11 cellular contexts compared by ENCODE assay signal in genomic region chr7:100366411-100367250, GRCh38. TPM values are rescaled to one million over a fixed set of nuclear protein-coding genes. Genes with fewer than 3 reads are reported as not detected.
DNase-seq lines count a peak whose midpoint lies in the region; ATAC-seq and TF ChIP-seq lines count a peak whose summit lies in the region.
"Had no signal": no experiment of that assay in that cellular context is flagged by ENCODE, and none has a peak within 500 bp of the region (broad histone marks: within the 10 kb centered on the region; RNA-seq: fewer than 3 reads in every experiment).

No MANE protein-coding gene starts in this region.

- H3K27me3 ChIP-seq in DOHH2 (ENCODE audit: control insufficient read depth, low read length), result no peaks in the 10 kb centered on the region
- H3K27me3 ChIP-seq: heart left ventricle had no signal

- H4K20me1 ChIP-seq in DOHH2 (ENCODE audit: control insufficient read depth, insufficient read depth, low read depth, low read length), result no peaks in the 10 kb centered on the region

- no peak overlapping the region for H3K4me3 Mint-ChIP-seq in osteocyte (ENCODE audit: unreplicated experiment)

- H3K36me3 ChIP-seq in DOHH2 (ENCODE audit: control insufficient read depth, low read length) (peaks cover 35% of the 10 kb centered on the region), HEK293 (ENCODE audit: control insufficient read depth in 2 of 2, insufficient read depth in 1 of 2, low read length in 2 of 2) (peaks cover 12 to 39% of the 10 kb centered on the region in 2 experiments; a peak in 2 of 3 replicates), mucosa of descending colon (ENCODE audit: low read depth) (no peaks in the 10 kb centered on the region)

- CTCF ChIA-PET in HEK293 (lab: Yijun Ruan, JAX), result no interaction called here

- POLR2A ChIA-PET in HEK293 (lab: Yijun Ruan, JAX), result no interaction called here

- peak overlapping the region; percentile 92 for H3K27ac ChIP-seq in DOHH2 (ENCODE audit: low read depth, low read length)
- no peak overlapping the region for H3K27ac ChIP-seq in HEK293 (ENCODE audit: extremely low read depth, low read depth, low read length)
- H3K27ac ChIP-seq: prostate gland had no signal

- no peak for TF ChIP-seq CTCF in DOHH2 (IDR thresholded peaks at IDR 0.05; ENCODE audit: low read depth, low read length, poor library complexity, severe bottlenecking)
- TF ChIP-seq CTCF in HEK293 (tag by site-specific recombination; IDR thresholded peaks at IDR 0.05), result no peak
- TF ChIP-seq CTCF in mucosa of descending colon (IDR thresholded peaks at IDR 0.05), result no peak
- TF ChIP-seq CTCF in osteocyte (IDR thresholded peaks at IDR 0.05), result no peak

- H3K9me3 Mint-ChIP-seq in osteocyte (ENCODE audit: unreplicated experiment), result no peaks in the 10 kb centered on the region

- peak; percentile 45 for DNase-seq in activated T-cell treated with anti-CD3 and anti-CD28 coated beads, Interleukin-2, amount 50 U/mL, for 1 hour
- DNase-seq in mucosa of descending colon (peak in 1 of 3 donors; percentile 64), foreskin melanocyte (no peak), osteocyte (ENCODE audit: extremely low spot score, unreplicated experiment) (no peak), GOT3 (lab: John Stamatoyannopoulos, UW) (no peak)
- DNase-seq: EL had no signal

- no peaks in the 10 kb centered on the region for H3K79me2 ChIP-seq in DOHH2 (ENCODE audit: control insufficient read depth, low read length)

- H3K4me1 ChIP-seq in DOHH2 (ENCODE audit: control insufficient read depth, low read length), result peaks cover 73% of the 10 kb centered on the region
- no peaks in the 10 kb centered on the region for H3K4me1 ChIP-seq in HEK293 (ENCODE audit: control insufficient read depth, insufficient read depth, low read length)
- H3K4me1 ChIP-seq in mucosa of descending colon (ENCODE audit: low read depth), result no peaks in the 10 kb centered on the region
- H3K4me1 ChIP-seq: prostate gland had no signal

- no peaks in the 10 kb centered on the region for H3K9me3 ChIP-seq in DOHH2 (ENCODE audit: control insufficient read depth, insufficient read depth, low read length)
- no peaks in the 10 kb centered on the region for H3K9me3 ChIP-seq in HEK293 (ENCODE audit: control insufficient read depth, insufficient read depth, low read depth, low read length)
- no peaks in the 10 kb centered on the region for H3K9me3 ChIP-seq in mucosa of descending colon
- H3K9me3 ChIP-seq: heart left ventricle, prostate gland had no signal

- no peaks in the 10 kb centered on the region for H3K27me3 Mint-ChIP-seq in osteocyte (ENCODE audit: unreplicated experiment)

- H3K27ac Mint-ChIP-seq in osteocyte (ENCODE audit: unreplicated experiment), result no peak overlapping the region

- H3K4me1 Mint-ChIP-seq in osteocyte (ENCODE audit: unreplicated experiment), result no peaks in the 10 kb centered on the region

- peak overlapping the region; percentile 71 for H3K4me2 ChIP-seq in DOHH2 (ENCODE audit: low read length)

- H3K4me3 ChIP-seq in DOHH2 (ENCODE audit: low read length) (peak overlapping the region; percentile 56), HEK293 (ENCODE audit: low read depth, low read length) (no peak overlapping the region), mucosa of descending colon (no peak overlapping the region)
- H3K4me3 ChIP-seq: heart left ventricle, prostate gland had no signal

- H3K36me3 Mint-ChIP-seq in osteocyte (ENCODE audit: unreplicated experiment), result peaks cover 27% of the 10 kb centered on the region

- peaks cover 59% of the 10 kb centered on the region for H3F3A ChIP-seq in DOHH2 (ENCODE audit: control insufficient read depth, insufficient read depth)

- no peaks in the 10 kb centered on the region for H3K9me2 ChIP-seq in DOHH2 (replicated peaks; ENCODE audit: control insufficient read depth, low read length)

- ATAC-seq in mucosa of descending colon (peak; percentile 7), HG02884 (IDR thresholded peaks at IDR 0.05; ENCODE audit: unreplicated experiment) (no peak)

- intact Hi-C loops in mucosa of descending colon (cut with DNase I, micrococcal nuclease), result no loop called here

TF ChIP-seq in HEK293, 187 proteins besides CTCF, POLR2A, EP300 and RAD21:
- TF ChIP-seq ZNF341 (tag by site-specific recombination; IDR thresholded peaks at IDR 0.05; ENCODE audit: low read depth) (peak; percentile 33; the same call in 1 of the 2 replicates), KLF1 (tag by site-specific recombination; IDR thresholded peaks at IDR 0.05) (peak; percentile 59; the same call in 1 of the 2 replicates), ZNF398 (tag by site-specific recombination; IDR thresholded peaks at IDR 0.05) (0 out of 2 replicates have a peak, but pooled peaks have one; percentile 11), ZNF837 (tag by site-specific recombination; IDR thresholded peaks at IDR 0.05) (no peak), ZFHX2 (tag by site-specific recombination; conservative IDR thresholded peaks at IDR 0.05) (peak; percentile 20; the same call in 1 of the 2 replicates), BCL11A (tag by site-specific recombination; IDR thresholded peaks at IDR 0.05; ENCODE audit: low read depth) (no peak), EGR2 (tag by site-specific recombination; IDR thresholded peaks at IDR 0.05; ENCODE audit: low read depth) (peak; percentile 34; the same call in 1 of the 2 replicates)

RNA-seq across cellular contexts. Expression of gene PILRA, which starts 6.7 kb away (rescaled TPM):
- 10 to 100 TPM in 1 of 3 donors, 1 to 10 TPM in 2; 4.2 to 15.9 (median 7.8) TPM for total RNA-seq in mucosa of descending colon
- total RNA-seq in osteocyte, result 1.8 and 2.5 TPM in 2 replicates

RNA-seq across cellular contexts. Expression of gene PILRB, which starts 8.7 kb away (rescaled TPM):
- 10 to 100 TPM; 36.4 to 95.3 (median 54.3) TPM for total RNA-seq in mucosa of descending colon
- 31.7 and 38.7 TPM in 2 replicates for total RNA-seq in osteocyte

RNA-seq across cellular contexts. Expression of gene SPDYE3, which starts 59.1 kb away (rescaled TPM):
- total RNA-seq in mucosa of descending colon (not detected), osteocyte (not detected in 2 replicates)
- total RNA-seq: heart left ventricle had no signal
